ENCODE assay signal across 18 cellular contexts in the genomic region with DNA sequence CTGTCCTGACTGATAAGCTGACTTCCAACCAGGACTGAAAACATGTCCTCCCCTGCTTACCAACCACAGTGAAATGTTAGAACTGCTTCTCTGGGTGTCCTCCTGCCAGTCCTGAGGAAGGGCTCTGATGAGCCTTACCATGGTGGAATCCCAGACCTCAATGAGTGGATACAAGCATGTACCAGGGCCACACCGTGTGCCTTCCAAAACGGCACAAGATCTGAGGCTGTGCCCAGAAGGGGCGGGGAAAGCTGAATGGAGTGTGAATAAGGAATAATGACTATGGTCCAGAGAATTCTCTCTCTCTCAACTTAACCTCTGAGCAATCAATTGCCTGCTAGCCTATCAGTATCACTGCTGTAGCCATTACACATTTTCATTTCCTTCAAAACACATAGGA. TPM values are rescaled to one million over a fixed set of nuclear protein-coding genes. Genes with fewer than 3 reads are reported as not detected.
DNase-seq lines count a peak whose midpoint lies in the region; ATAC-seq and TF ChIP-seq lines count a peak whose summit lies in the region.
"Had no signal": no experiment of that assay in that cellular context is flagged by ENCODE, and none has a peak within 500 bp of the region (broad histone marks: within the 10 kb centered on the region; RNA-seq: fewer than 3 reads in every experiment).

No MANE protein-coding gene starts in this region.

- H3K27ac ChIP-seq in IMR-90 (ENCODE audit: insufficient read depth, low read length) (no peak overlapping the region), Panc1 (ENCODE audit: low read length) (0 out of 2 replicates have a peak overlapping the region, but pooled peaks have one; percentile 23), substantia nigra (ENCODE audit: low read depth, low read length, poor library complexity, severe bottlenecking) (peak overlapping the region; percentile 33), aorta (ENCODE audit: low read depth in 1 of 2, low read length in 2 of 2) (no peak overlapping the region)
- H3K27ac ChIP-seq: C4-2B, KMS-11 had no signal

- H3K27me3 ChIP-seq in IMR-90 (ENCODE audit: control insufficient read depth, insufficient read depth, low read length) (no peaks in the 10 kb centered on the region), Panc1 (ENCODE audit: control insufficient read depth, insufficient read depth, low read length) (no peaks in the 10 kb centered on the region), aorta (ENCODE audit: control insufficient read depth in 1 of 2, insufficient read depth in 2 of 2, low read length in 1 of 2) (no peaks in the 10 kb centered on the region)

- CTCF ChIA-PET in IMR-90 (lab: Yijun Ruan, JAX), result no interaction called here
- CTCF ChIA-PET in Panc1 (lab: Charles Lee), result no interaction called here
- CTCF ChIA-PET in activated CD8-positive, alpha-beta T cell treated with anti-CD3 and anti-CD28 coated beads, Interleukin-2, amount 10 ng/mL, durations not matched to agents 7 days and 5 days (lab: Charles Lee), result no interaction called here

- no peaks in the 10 kb centered on the region for H3K36me3 Mint-ChIP-seq in activated CD8-positive, alpha-beta T cell treated with anti-CD3 and anti-CD28 coated beads, Interleukin-2, amount 10 ng/mL, durations not matched to agents 7 days and 5 days (ENCODE audit: low read depth)

- ATAC-seq in IMR-90 (ENCODE audit: low read depth) (peak; percentile 51), Panc1 (no peak), aorta (ENCODE audit: low FRiP score) (no peak)
- no peak for ATAC-seq in activated CD8-positive, alpha-beta T cell treated with anti-CD3 and anti-CD28 coated beads, Interleukin-2, amount 10 ng/mL, durations not matched to agents 7 days and 5 days
- ATAC-seq: HepG2 had no signal

- in situ Hi-C loops in IMR-90 (cut with MboI; ENCODE audit: low sequenced_read_pairs), result no loop called here
- in situ Hi-C loops in Panc1 (cut with HindIII; ENCODE audit: low pct_unique_long_range_greater_than_20kb, low sequenced_read_pairs), result no loop called here

- H3K9me3 Mint-ChIP-seq in activated CD8-positive, alpha-beta T cell treated with anti-CD3 and anti-CD28 coated beads, Interleukin-2, amount 10 ng/mL, durations not matched to agents 7 days and 5 days (ENCODE audit: insufficient read depth), result no peaks in the 10 kb centered on the region

- no peak overlapping the region for H3K27ac Mint-ChIP-seq in activated CD8-positive, alpha-beta T cell treated with anti-CD3 and anti-CD28 coated beads, Interleukin-2, amount 10 ng/mL, durations not matched to agents 7 days and 5 days
- H3K27ac Mint-ChIP-seq: HFFc6 had no signal

- WGBS in IMR-90 (ENCODE audit: extremely low coverage in 2 of 2, insufficient read length in 1 of 2), 2 experiments, result no CpG with 5 or more reads among the region's 3 CpGs
- 30 to 65% methylated on average over 3 of the region's 3 CpGs for WGBS in aorta, 2 donors

- TF ChIP-seq RAD21 in IMR-90 (IDR thresholded peaks at IDR 0.05; ENCODE audit: low read length), result no peak

- no peak overlapping the region for H3K4ac ChIP-seq in IMR-90 (ENCODE audit: low read depth, low read length)

- no peak overlapping the region for H2BK15ac ChIP-seq in IMR-90 (ENCODE audit: low read depth, low read length)

- TF ChIP-seq CTCF in IMR-90 (conservative IDR thresholded peaks at IDR 0.05; ENCODE audit: low read depth, low read length) (no peak), Panc1 (IDR thresholded peaks at IDR 0.05) (no peak)

- H3K23ac ChIP-seq in IMR-90 (ENCODE audit: low read depth, low read length), result no peak overlapping the region; the same call in 1 of the 2 replicates

- intact Hi-C loops in IMR-90 (cut with micrococcal nuclease), result no loop called here
- intact Hi-C loops in Panc1 (cut with micrococcal nuclease; ENCODE audit: unreplicated experiment), result no loop called here
- intact Hi-C loops in aorta (cut with DNase I), result no loop called here

- POLR2A ChIA-PET in IMR-90 (lab: Charles Lee; ENCODE audit: unreplicated experiment), result no interaction called here
- POLR2A ChIA-PET in Panc1 (lab: Charles Lee), result no interaction called here
- POLR2A ChIA-PET in activated CD8-positive, alpha-beta T cell treated with anti-CD3 and anti-CD28 coated beads, Interleukin-2, amount 10 ng/mL, durations not matched to agents 7 days and 5 days (lab: Charles Lee), result no interaction called here

- H2BK5ac ChIP-seq in IMR-90 (ENCODE audit: low read depth, low read length, poor library complexity, severe bottlenecking), result no peak overlapping the region

- no peak overlapping the region for H3K56ac ChIP-seq in IMR-90 (ENCODE audit: extremely low read depth, insufficient read depth, low read length)

- dilution Hi-C loops in IMR-90 (cut with HindIII; ENCODE audit: low sequenced_read_pairs, unreplicated experiment), result no loop called here

- H4K20me1 ChIP-seq in IMR-90 (ENCODE audit: insufficient read depth, low read length), result no peaks in the 10 kb centered on the region; the same call in 1 of the 2 replicates

- H3K4me2 ChIP-seq in IMR-90 (ENCODE audit: low read depth, low read length), result no peak overlapping the region
- H3K4me2 ChIP-seq: KMS-11 had no signal

- peaks cover 8% of the 10 kb centered on the region for H3K4me1 ChIP-seq in IMR-90 (ENCODE audit: control insufficient read depth, insufficient read depth, low read length)
- peaks cover 8% of the 10 kb centered on the region for H3K4me1 ChIP-seq in Panc1 (ENCODE audit: control insufficient read depth, insufficient read depth, low read length)
- H3K4me1 ChIP-seq in aorta (ENCODE audit: control insufficient read depth in 1 of 2, insufficient read depth in 2 of 2, low read length in 2 of 2), result no peaks in the 10 kb centered on the region

- H3K9me3 ChIP-seq in IMR-90 (ENCODE audit: control insufficient read depth, insufficient read depth, low read length) (no peaks in the 10 kb centered on the region), Panc1 (ENCODE audit: control insufficient read depth, insufficient read depth, low read depth, low read length) (no peaks in the 10 kb centered on the region), aorta (ENCODE audit: control insufficient read depth, low read length) (no peaks in the 10 kb centered on the region)

- no peak overlapping the region for H4K5ac ChIP-seq in IMR-90 (ENCODE audit: low read depth, low read length)

- no peak overlapping the region for H4K8ac ChIP-seq in IMR-90 (ENCODE audit: low read depth in 2 of 2, low read length in 2 of 2)

- no peak overlapping the region for H3K18ac ChIP-seq in IMR-90 (ENCODE audit: low read depth, low read length)

- H2BK120ac ChIP-seq in IMR-90 (ENCODE audit: low read depth, low read length), result no peak overlapping the region

- no peak overlapping the region for H2AFZ ChIP-seq in IMR-90 (replicated peaks; ENCODE audit: low read length, poor library complexity)

- H3K27me3 Mint-ChIP-seq in activated CD8-positive, alpha-beta T cell treated with anti-CD3 and anti-CD28 coated beads, Interleukin-2, amount 10 ng/mL, durations not matched to agents 7 days and 5 days (ENCODE audit: low read depth), result peaks cover 2% of the 10 kb centered on the region

- H3K79me1 ChIP-seq in IMR-90 (ENCODE audit: low read depth in 1 of 2, low read length in 2 of 2), result peaks cover 6 to 32% of the 10 kb centered on the region in 2 experiments; a peak in 3 of 4 replicates

- H2AK9ac ChIP-seq in IMR-90 (replicated peaks; ENCODE audit: low read depth, low read length, poor library complexity), result no peak overlapping the region

- H3K9me1 ChIP-seq in IMR-90 (ENCODE audit: insufficient read depth, low read length), result peaks cover 6% of the 10 kb centered on the region; the same call in 1 of the 2 replicates

- H3K4me3 Mint-ChIP-seq in activated CD8-positive, alpha-beta T cell treated with anti-CD3 and anti-CD28 coated beads, Interleukin-2, amount 10 ng/mL, durations not matched to agents 7 days and 5 days, result no peak overlapping the region
- H3K4me3 Mint-ChIP-seq: HFFc6 had no signal

- H4K91ac ChIP-seq in IMR-90 (ENCODE audit: insufficient read depth, low read depth, low read length), result no peak overlapping the region

- H3K4me1 Mint-ChIP-seq in activated CD8-positive, alpha-beta T cell treated with anti-CD3 and anti-CD28 coated beads, Interleukin-2, amount 10 ng/mL, durations not matched to agents 7 days and 5 days (ENCODE audit: low read depth), result no peaks in the 10 kb centered on the region

- H3K36me3 ChIP-seq in IMR-90 (ENCODE audit: control insufficient read depth, insufficient read depth, low read length), result no peaks in the 10 kb centered on the region
- no peaks in the 10 kb centered on the region for H3K36me3 ChIP-seq in Panc1 (ENCODE audit: control insufficient read depth, insufficient read depth, low read length)
- no peaks in the 10 kb centered on the region for H3K36me3 ChIP-seq in aorta (ENCODE audit: control insufficient read depth in 1 of 2, insufficient read depth in 2 of 2, low read length in 1 of 2)

- H2BK20ac ChIP-seq in IMR-90 (ENCODE audit: low read depth, low read length), result no peak overlapping the region

- no peak for DNase-seq in IMR-90
- no peak for DNase-seq in Panc1 (ENCODE audit: low read depth, low spot score)
- peak; percentile 32 for DNase-seq in inferior parietal cortex (ENCODE audit: extremely low spot score)
- DNase-seq in substantia nigra (lab: John Stamatoyannopoulos, UW), result peak in 13 of 49 donors; percentile 5 to 35 (median 16)
- no peak for DNase-seq in H4 (ENCODE audit: low spot score)
- no peak for DNase-seq in aorta
- DNase-seq in activated CD8-positive, alpha-beta T cell treated with anti-CD3 and anti-CD28 coated beads, Interleukin-2, amount 10 ng/mL, durations not matched to agents 7 days and 5 days, result no peak
- DNase-seq: ACHN, DMS79 treated with DMSO at 0.1 percent for 48 hours, HFFc6, NCI-H1417 treated with DMSO at 0.1 percent for 48 hours, NCI-H2029, NCI-H345, NCI-H524 treated with DMSO at 0.1 percent for 48 hours, RPMI8226 had no signal

- no peak for TF ChIP-seq POLR2A in IMR-90 (IDR thresholded peaks at IDR 0.05; ENCODE audit: low read depth, low read length)

- H3K4me3 ChIP-seq in IMR-90 (ENCODE audit: insufficient read depth, low read depth, low read length) (no peak overlapping the region), Panc1 (ENCODE audit: low read depth in 2 of 2, low read length in 2 of 2) (no peak overlapping the region), aorta (ENCODE audit: low read length in 2 of 2) (no peak overlapping the region)

- H3K14ac ChIP-seq in IMR-90 (replicated peaks; ENCODE audit: low read depth, low read length), result no peak overlapping the region

- no peak overlapping the region for H3K9ac ChIP-seq in IMR-90 (ENCODE audit: low read depth, low read length)
- H3K9ac ChIP-seq: KMS-11 had no signal

- H2AK5ac ChIP-seq in IMR-90 (ENCODE audit: low read depth, low read length), result no peak overlapping the region

- BruUV-seq in IMR-90 (replicated peaks; lab: Mats Ljungman, UMichigan) (no TSS peak), Panc1 (replicated peaks; lab: Mats Ljungman, UMichigan) (no TSS peak)

RNA-seq across cellular contexts. Expression of gene PDE10A, which starts 51.7 kb away (rescaled TPM):
- 12.4 and 15.8 TPM in 2 replicates for total RNA-seq in IMR-90 (2012; rRNA removed)
- polyA plus RNA-seq in IMR-90 (2012; rRNA removed), result 3.4 and 3.9 TPM in 2 replicates
- 2.7 and 3.3 TPM in 2 replicates for polyA plus RNA-seq in IMR-90 (2012; cell fraction: cytosol; rRNA removed)
- 6.8 and 27.2 TPM in 2 replicates for polyA plus RNA-seq in IMR-90 (2012; cell fraction: nucleus; rRNA removed; ENCODE audit: low replicate concordance)
- total RNA-seq in Panc1 (2021; ENCODE audit: unreplicated experiment), result 27.8 TPM
- 10.5 TPM for polyA plus RNA-seq in Panc1 (2012; ENCODE audit: insufficient read length)
- total RNA-seq in H4 (2014; rRNA removed; shearing (Covaris generic)), result 2.1 and 3.1 TPM in 2 replicates
- total RNA-seq in aorta, result 10 to 100 TPM in 1 of 2 donors, 1 to 10 TPM in 1; 8.7 to 17.1 TPM
- 1 to 10 TPM in 1 of 2 donors, under 1 TPM in 1; 0.75 to 3.8 TPM for polyA plus RNA-seq in aorta
- total RNA-seq in activated CD8-positive, alpha-beta T cell treated with anti-CD3 and anti-CD28 coated beads, Interleukin-2, amount 10 ng/mL, durations not matched to agents 7 days and 5 days, result not detected
- total RNA-seq: HepG2 had no signal
- polyA plus RNA-seq: HepG2 had no signal

Comparison
In these comparisons a context has a peak if more than half of its experiments do, and no peak if none do; other contexts are left out.
1. H3K27ac ChIP-seq: peak in Panc1 (single experiment) and substantia nigra (single experiment); none in IMR-90 (single experiment) and aorta (0 of 2).